Comparison of ENCODE assay signal across 1 cellular context in genomic region chr21:41932576-41933258, GRCh38.
TF ChIP-seq lines count a peak whose summit lies in the region.

No MANE protein-coding gene starts in this region.

TF ChIP-seq in IMR-90, 13 proteins besides CTCF, POLR2A, EP300 and RAD21 (continued from another document):
- no peak for TF ChIP-seq MAZ (IDR thresholded peaks at IDR 0.05; ENCODE audit: borderline replicate concordance, low read depth, low read length)
- TF ChIP-seq RFX5 (IDR thresholded peaks at IDR 0.05; ENCODE audit: low read depth, low read length) = no peak
- TF ChIP-seq CEBPB (IDR thresholded peaks at IDR 0.05; ENCODE audit: low read depth, low read length) = no peak
- no peak for TF ChIP-seq MXI1 (IDR thresholded peaks at IDR 0.05; ENCODE audit: borderline replicate concordance, low read depth, low read length)
- no peak for TF ChIP-seq FOS (IDR thresholded peaks at IDR 0.05; ENCODE audit: low read depth, low read length)
- TF ChIP-seq ELK1 (IDR thresholded peaks at IDR 0.05; ENCODE audit: borderline replicate concordance, low read depth, low read length) = no peak
- no peak for TF ChIP-seq MAFK (IDR thresholded peaks at IDR 0.05; ENCODE audit: low read depth, low read length)
- no peak; the same call in 1 of the 2 replicates for TF ChIP-seq SMC3 (IDR thresholded peaks at IDR 0.05; ENCODE audit: low read depth, low read length)
- TF ChIP-seq CHD1 (IDR thresholded peaks at IDR 0.05; ENCODE audit: low read depth, low read length) = no peak
TF ChIP-seq in IMR-90: peak in this region for 0.
